13 cellular contexts compared by ENCODE assay signal in the genomic region with DNA sequence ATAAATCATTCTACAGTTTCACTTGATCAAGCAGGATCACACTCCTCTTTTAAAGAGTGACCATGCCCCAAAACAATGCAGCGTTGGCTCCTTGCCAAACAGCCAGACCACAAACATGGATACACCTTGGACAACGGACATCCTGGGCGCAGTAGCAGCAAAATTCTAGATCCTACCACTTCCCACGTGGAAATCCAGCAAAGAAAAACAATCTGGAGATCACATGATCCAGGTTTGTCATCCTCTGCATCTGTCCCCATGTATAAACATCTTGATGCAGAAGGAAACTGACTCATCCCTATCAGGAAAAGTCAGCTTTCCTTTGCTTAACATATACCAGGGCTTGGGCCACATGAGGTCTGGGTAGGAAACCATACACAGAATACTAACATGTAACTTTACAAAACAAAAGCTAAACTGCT. TPM values are rescaled to one million over a fixed set of nuclear protein-coding genes. Genes with fewer than 3 reads are reported as not detected.
A peak's percentile ranks its signal among the peaks of the same experiment; 100 is the strongest.
DNase-seq lines count a peak whose midpoint lies in the region; ATAC-seq and TF ChIP-seq lines count a peak whose summit lies in the region.
"Had no signal": no experiment of that assay in that cellular context is flagged by ENCODE, and none has a peak within 500 bp of the region (broad histone marks: within the 10 kb centered on the region; RNA-seq: fewer than 3 reads in every experiment).

No MANE protein-coding gene starts in this region.

- peak; percentile 57 for ATAC-seq in sciatic nerve
- no peak for ATAC-seq in T-cell (replicated peaks in 1 of 4)

- CTCF ChIA-PET in T-cell (lab: Charles Lee) = interaction anchor here in 1 of 2 donors (0.5 kb wide), 1 partner anchor 597 kb away, joined by 3 read pairs; no protein-coding TSS in a partner anchor

- H3K27ac Mint-ChIP-seq in T-cell = no peak overlapping the region
- H3K27ac Mint-ChIP-seq: dendritic cell treated with granulocyte-macrophage colony-stimulating factor and Interleukin-4, amounts not matched to agents 40 ng/mL and 50 ng/mL, for 4 days had no signal

- TF ChIP-seq CTCF in fibroblast of villous mesenchyme (IDR thresholded peaks at IDR 0.05; ENCODE audit: insufficient read depth, low read depth, low read length) = no peak

- H3K4me3 Mint-ChIP-seq in T-cell = no peak overlapping the region
- H3K4me3 Mint-ChIP-seq: dendritic cell treated with granulocyte-macrophage colony-stimulating factor and Interleukin-4, amounts not matched to agents 40 ng/mL and 50 ng/mL, for 4 days had no signal

- H3K9me3 Mint-ChIP-seq in T-cell = peaks cover 0 to 3% (median 0%) of the 10 kb centered on the region in 3 donors
- H3K9me3 Mint-ChIP-seq: dendritic cell treated with granulocyte-macrophage colony-stimulating factor and Interleukin-4, amounts not matched to agents 40 ng/mL and 50 ng/mL, for 4 days had no signal

- no peaks in the 10 kb centered on the region for H3K4me1 Mint-ChIP-seq in T-cell

- POLR2A ChIA-PET in T-cell (lab: Charles Lee) = no interaction called here

- H3K4me3 ChIP-seq in fibroblast of villous mesenchyme (ENCODE audit: low read depth, low read length) = no peak overlapping the region
- H3K4me3 ChIP-seq: skin epidermis had no signal

- DNase-seq in GM04504 (ENCODE audit: low read depth) (peak; percentile 79), SW480 (ENCODE audit: low spot score) (peak; percentile 59), fibroblast of villous mesenchyme (ENCODE audit: low read depth) (peak; percentile 94), sciatic nerve (ENCODE audit: low spot score) (peak; percentile 64), caudate nucleus (lab: John Stamatoyannopoulos, UW) (no peak), T-cell (no peak), activated gamma-delta T cell (lab: John Stamatoyannopoulos, UW) (no peak), NCI-H2227 treated with DMSO at 0.1 percent for 48 hours (lab: John Stamatoyannopoulos, UW) (no peak)
- DNase-seq: H7, NCI-H1092 treated with DMSO at 0.1 percent for 48 hours had no signal

- peaks cover 0 to 4% of the 10 kb centered on the region in 2 donors for H3K27me3 Mint-ChIP-seq in T-cell
- H3K27me3 Mint-ChIP-seq: dendritic cell treated with granulocyte-macrophage colony-stimulating factor and Interleukin-4, amounts not matched to agents 40 ng/mL and 50 ng/mL, for 4 days had no signal

- H3K36me3 Mint-ChIP-seq in T-cell = no peaks in the 10 kb centered on the region

- no peak overlapping the region for H3K27ac ChIP-seq in caudate nucleus (ENCODE audit: low read depth, low read length)
- H3K27ac ChIP-seq: VCaP had no signal

- intact Hi-C loops in sciatic nerve (cut with DNase I) = no loop called here

RNA-seq across cellular contexts. Expression of gene ZNF521, which starts 53.1 kb away (rescaled TPM):
- total RNA-seq in fibroblast of villous mesenchyme = 4.7 and 11.3 TPM in 2 replicates
- total RNA-seq in sciatic nerve = 57.1 TPM
- total RNA-seq in T-cell = 1 to 10 TPM in 3 of 5 donors, under 1 TPM in 2; 0.30 to 2.3 (median 1.4) TPM

Comparison
In these comparisons a context has a peak if more than half of its experiments do, and no peak if none do; other contexts are left out.
1. DNase-seq: peak in GM04504 (single experiment), SW480 (single experiment), fibroblast of villous mesenchyme (single experiment) and sciatic nerve (single experiment); none in caudate nucleus (0 of 61), T-cell (0 of 34), activated gamma-delta T cell (single experiment) and NCI-H2227 treated with DMSO at 0.1 percent for 48 hours (single experiment).